Comparison of ENCODE assay signal across 19 cellular contexts in the genomic region with DNA sequence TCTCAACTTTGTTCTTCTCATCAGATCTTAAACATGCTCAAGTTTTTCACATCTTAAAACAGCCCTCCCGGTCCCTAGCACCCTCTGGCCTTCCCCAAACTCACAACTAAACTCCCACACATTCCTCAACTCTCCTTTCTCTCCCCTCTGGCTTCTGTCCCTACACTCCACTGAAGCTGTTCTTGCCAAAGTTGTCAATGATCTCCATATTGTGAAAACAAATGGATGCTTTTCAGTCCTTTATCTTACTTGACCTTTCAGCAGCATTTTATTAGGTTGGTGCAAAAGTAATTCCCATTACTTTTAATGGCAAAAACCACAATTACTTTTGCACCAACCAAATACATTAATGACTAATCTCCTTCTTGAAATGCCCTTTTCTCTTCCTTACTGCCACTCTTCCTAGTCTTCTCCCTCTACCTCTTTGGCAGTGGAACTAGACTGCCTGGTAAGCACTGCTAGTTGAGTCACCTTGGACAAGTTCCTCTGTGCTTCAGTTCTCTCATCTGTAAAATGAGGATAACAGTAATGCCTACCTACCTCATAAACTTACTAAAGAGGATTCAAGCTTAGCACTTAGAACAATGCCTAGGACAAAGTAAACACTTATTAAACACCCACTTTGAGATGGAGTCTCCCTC. TPM values are rescaled to one million over a fixed set of nuclear protein-coding genes. Genes with fewer than 3 reads are reported as not detected.
A peak's percentile ranks its signal among the peaks of the same experiment; 100 is the strongest.
DNase-seq lines count a peak whose midpoint lies in the region; ATAC-seq and TF ChIP-seq lines count a peak whose summit lies in the region.
"Had no signal": no experiment of that assay in that cellular context is flagged by ENCODE, and none has a peak within 500 bp of the region (broad histone marks: within the 10 kb centered on the region; RNA-seq: fewer than 3 reads in every experiment).

No MANE protein-coding gene starts in this region.

- H3K9me3 ChIP-seq in right cardiac atrium (ENCODE audit: control insufficient read depth, low read length): no peaks in the 10 kb centered on the region
- H3K9me3 ChIP-seq: adrenal gland, colonic mucosa, esophagus muscularis mucosa, thoracic aorta had no signal

- 41% methylated on average over 1 of the region's 1 CpG for WGBS in right cardiac atrium

- no peak overlapping the region for H3K4me3 ChIP-seq in right cardiac atrium (ENCODE audit: low read length)
- H3K4me3 ChIP-seq: adrenal gland, colonic mucosa, esophagus muscularis mucosa, thoracic aorta had no signal

- ATAC-seq in right cardiac atrium (peak; percentile 37 to 52), GM21529 (IDR thresholded peaks at IDR 0.05; ENCODE audit: unreplicated experiment) (no peak)
- peak; percentile 29 for ATAC-seq in activated T-helper 17 cell treated with anti-CD3 and anti-CD28 coated beads, Interleukin-2, amount 50 U/mL, for 72 hours (replicated peaks)
- ATAC-seq: left colon had no signal

- intact Hi-C loops in right cardiac atrium (cut with DNase I): no loop called here
- intact Hi-C loops in cardiac septum (cut with DNase I): no loop called here

- no peak for TF ChIP-seq CTCF in GM10266 (IDR thresholded peaks at IDR 0.05; ENCODE audit: control insufficient read depth, insufficient read depth, low read depth, missing control alignments)

- no peak overlapping the region for H3K4me3 Mint-ChIP-seq in activated T-helper 17 cell treated with anti-CD3 and anti-CD28 coated beads, Interleukin-2, amount 50 U/mL, for 72 hours

- H3K27ac Mint-ChIP-seq in activated T-helper 17 cell treated with anti-CD3 and anti-CD28 coated beads, Interleukin-2, amount 50 U/mL, for 72 hours: peak overlapping the region; percentile 13

- no peaks in the 10 kb centered on the region for H3K27me3 Mint-ChIP-seq in activated T-helper 17 cell treated with anti-CD3 and anti-CD28 coated beads, Interleukin-2, amount 50 U/mL, for 72 hours

- H3K36me3 Mint-ChIP-seq in activated T-helper 17 cell treated with anti-CD3 and anti-CD28 coated beads, Interleukin-2, amount 50 U/mL, for 72 hours (ENCODE audit: low read depth): peaks cover 21% of the 10 kb centered on the region

- H3K4me1 ChIP-seq in right cardiac atrium (ENCODE audit: control insufficient read depth, insufficient read depth, low read length): no peaks in the 10 kb centered on the region
- H3K4me1 ChIP-seq: colonic mucosa had no signal

- H3K9me3 Mint-ChIP-seq in activated T-helper 17 cell treated with anti-CD3 and anti-CD28 coated beads, Interleukin-2, amount 50 U/mL, for 72 hours: no peaks in the 10 kb centered on the region

- peaks cover 17% of the 10 kb centered on the region for H3K4me1 Mint-ChIP-seq in activated T-helper 17 cell treated with anti-CD3 and anti-CD28 coated beads, Interleukin-2, amount 50 U/mL, for 72 hours

- H3K27me3 ChIP-seq in right cardiac atrium (ENCODE audit: control insufficient read depth, insufficient read depth): no peaks in the 10 kb centered on the region
- H3K27me3 ChIP-seq: adrenal gland, colonic mucosa, esophagus muscularis mucosa had no signal

- H3K27ac ChIP-seq in right cardiac atrium (ENCODE audit: low read length): no peak overlapping the region
- H3K27ac ChIP-seq: adrenal gland, colonic mucosa, esophagus muscularis mucosa, RWPE1, thoracic aorta had no signal

- no peak for DNase-seq in right cardiac atrium
- DNase-seq in cardiac septum (ENCODE audit: low spot score): no peak
- peak; percentile 13 for DNase-seq in glomerular visceral epithelial cell (ENCODE audit: extremely low spot score)
- no peak for DNase-seq in CD1c-positive myeloid dendritic cell (ENCODE audit: extremely low spot score)
- no peak for DNase-seq in GM10266 (ENCODE audit: extremely low spot score)
- DNase-seq in effector CD8-positive, alpha-beta T cell (lab: John Stamatoyannopoulos, UW): no peak
- DNase-seq: activated CD4-positive, CD25-positive, alpha-beta regulatory T cell; adrenal gland; colonic mucosa; DMS 273 treated with DMSO at 0.1 percent for 48 hours; GOT3; hippocampal formation; left colon; NCI-H774 had no signal

RNA-seq across cellular contexts. Expression of gene CERS5, which starts 16.0 kb away (rescaled TPM):
- 10 to 100 TPM; 14.0 to 18.8 (median 17.7) TPM for total RNA-seq in right cardiac atrium
- polyA plus RNA-seq in right cardiac atrium: 15.6 TPM
- total RNA-seq in cardiac septum: 18.9 TPM
- total RNA-seq in activated T-helper 17 cell treated with anti-CD3 and anti-CD28 coated beads, Interleukin-2, amount 50 U/mL, for 72 hours: 10 to 100 TPM; 72.0 to 77.6 TPM

RNA-seq across cellular contexts. Expression of gene COX14, which starts 39.1 kb away (rescaled TPM):
- total RNA-seq in right cardiac atrium (100 to 1,000 TPM; 141 to 203 (median 167) TPM), cardiac septum (152 TPM)
- polyA plus RNA-seq in right cardiac atrium: 258 TPM
- total RNA-seq in activated T-helper 17 cell treated with anti-CD3 and anti-CD28 coated beads, Interleukin-2, amount 50 U/mL, for 72 hours: 10 to 100 TPM; 29.8 to 55.5 TPM

RNA-seq across cellular contexts. Expression of gene GPD1, which starts 47.4 kb away (rescaled TPM):
- total RNA-seq in right cardiac atrium: 10 to 100 TPM in 2 of 4 donors, 1 to 10 TPM in 2; 4.1 to 18.4 (median 9.6) TPM
- 24.6 TPM for polyA plus RNA-seq in right cardiac atrium
- total RNA-seq in cardiac septum: 5.1 TPM
- total RNA-seq in activated T-helper 17 cell treated with anti-CD3 and anti-CD28 coated beads, Interleukin-2, amount 50 U/mL, for 72 hours: under 1 TPM in 1 of 2 donors, not detected in 1; 0.35 TPM
